ENCODE assay signal across 18 cellular contexts in the genomic region with DNA sequence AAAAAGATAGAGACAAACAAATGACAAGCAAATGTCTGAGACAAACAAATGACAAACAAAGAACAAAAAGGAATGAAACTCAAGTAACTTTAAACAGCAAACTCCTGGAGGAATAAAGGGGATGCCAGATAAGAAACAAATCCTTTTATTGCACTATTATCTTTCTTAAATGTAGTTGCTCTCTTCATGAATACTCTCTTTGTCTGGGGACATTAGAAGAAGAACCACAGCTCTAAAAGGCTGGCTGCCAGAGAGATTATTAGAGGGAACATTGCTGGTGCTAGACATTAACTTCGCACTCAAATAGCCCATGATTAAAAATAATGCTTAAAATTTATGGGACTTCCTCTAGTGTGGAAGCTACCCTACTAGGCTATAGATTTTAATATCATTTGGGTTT.
DNase-seq lines count a peak whose midpoint lies in the region; ATAC-seq and TF ChIP-seq lines count a peak whose summit lies in the region.
"Had no signal": no experiment of that assay in that cellular context is flagged by ENCODE, and none has a peak within 500 bp of the region (broad histone marks: within the 10 kb centered on the region; RNA-seq: fewer than 3 reads in every experiment).

No MANE protein-coding gene starts in this region.

- H3K27me3 Mint-ChIP-seq in neural progenitor cell (ENCODE audit: insufficient read depth, low read depth): peaks cover 5% of the 10 kb centered on the region
- H3K27me3 Mint-ChIP-seq: CD4-positive, alpha-beta memory T cell had no signal

- H3K4me1 ChIP-seq in A673 (ENCODE audit: insufficient read depth, low read length, poor library complexity, severe bottlenecking) (peaks cover 50% of the 10 kb centered on the region), neural progenitor cell (peaks cover 12% of the 10 kb centered on the region), testis (peaks cover 6% of the 10 kb centered on the region), left lung (no peaks in the 10 kb centered on the region)
- H3K4me1 ChIP-seq: A549 had no signal

- peaks cover 33% of the 10 kb centered on the region for H3K4me1 Mint-ChIP-seq in neural progenitor cell
- H3K4me1 Mint-ChIP-seq: CD4-positive, alpha-beta memory T cell had no signal

- H3K79me2 ChIP-seq in neural progenitor cell (ENCODE audit: low read depth): no peaks in the 10 kb centered on the region

- no peaks in the 10 kb centered on the region for H3F3A ChIP-seq in neural progenitor cell (ENCODE audit: low read depth)

- H2AFZ ChIP-seq in neural progenitor cell (replicated peaks): no peak overlapping the region
- H2AFZ ChIP-seq: GM23338 had no signal

- H3K9me3 ChIP-seq in A673 (ENCODE audit: low read depth, low read length, poor library complexity, severe bottlenecking) (no peaks in the 10 kb centered on the region), neural progenitor cell (ENCODE audit: low read depth) (no peaks in the 10 kb centered on the region), testis (no peaks in the 10 kb centered on the region), left lung (no peaks in the 10 kb centered on the region)
- H3K9me3 ChIP-seq: A549 had no signal

- TF ChIP-seq CTCF in A673 (conservative IDR thresholded peaks at IDR 0.05; ENCODE audit: low read depth, low read length) (no peak), neural progenitor cell (IDR thresholded peaks at IDR 0.05) (no peak), testis (IDR thresholded peaks at IDR 0.05) (no peak), left lung (IDR thresholded peaks at IDR 0.05) (no peak)

- no peak overlapping the region for H3K9ac ChIP-seq in neural progenitor cell

- no peaks in the 10 kb centered on the region for H4K20me1 ChIP-seq in neural progenitor cell (ENCODE audit: low read depth)

- BruUV-seq in A673 (replicated peaks; lab: Mats Ljungman, UMichigan): no TSS peak

- H3K27ac Mint-ChIP-seq in neural progenitor cell: no peak overlapping the region
- H3K27ac Mint-ChIP-seq: CD4-positive, alpha-beta memory T cell; GM23338; H9 had no signal

- no peak for TF ChIP-seq POLR2A in testis (IDR thresholded peaks at IDR 0.05)

- POLR2A ChIA-PET in A673 (lab: Charles Lee; ENCODE audit: low non-redundant PET): no interaction called here

- peak; percentile 88 for DNase-seq in A673 (ENCODE audit: low spot score)
- DNase-seq in NCI-H1048 (lab: John Stamatoyannopoulos, UW): peak; percentile 16
- no peak for DNase-seq in neural progenitor cell (ENCODE audit: low spot score)
- peak; percentile 34 for DNase-seq in testis
- DNase-seq in left lung: no peak
- DNase-seq: 8988T; C1 segment of cervical spinal cord; Calu3; CD4-positive, alpha-beta memory T cell; COR-L47; DMS53; DMS79 treated with DMSO at 0.1 percent for 48 hours; H9 had no signal

- H3K9me3 Mint-ChIP-seq in neural progenitor cell: peaks cover 5% of the 10 kb centered on the region
- H3K9me3 Mint-ChIP-seq: GM23338 had no signal

- intact Hi-C loops in A673 (cut with micrococcal nuclease; ENCODE audit: unreplicated experiment): loop anchor here (2.0 kb wide), 1 partner anchor 598 kb away; no protein-coding TSS in a partner anchor
- intact Hi-C loops in testis (cut with DNase I; ENCODE audit: low total_unique reads): no loop called here
- intact Hi-C loops in left lung (cut with DNase I): no loop called here

- no peaks in the 10 kb centered on the region for H3K27me3 ChIP-seq in A673 (replicated peaks; ENCODE audit: insufficient read depth, low read depth, low read length, poor library complexity)
- no peaks in the 10 kb centered on the region for H3K27me3 ChIP-seq in neural progenitor cell
- no peaks in the 10 kb centered on the region for H3K27me3 ChIP-seq in testis
- H3K27me3 ChIP-seq in left lung: no peaks in the 10 kb centered on the region

- H3K4me3 Mint-ChIP-seq in neural progenitor cell: no peak overlapping the region
- H3K4me3 Mint-ChIP-seq: CD4-positive, alpha-beta memory T cell; GM23338; H9 had no signal

- H3K4me3 ChIP-seq in A673 (ENCODE audit: low read depth, low read length, poor library complexity, severe bottlenecking) (no peak overlapping the region), neural progenitor cell (no peak overlapping the region), testis (no peak overlapping the region), left lung (no peak overlapping the region)
- H3K4me3 ChIP-seq: A549, GM23338 had no signal

- CTCF ChIA-PET in A673 (lab: Charles Lee): no interaction called here

- 40 to 47% methylated on average over 1 of the region's 1 CpG for WGBS in testis, 2 donors

- peak overlapping the region; percentile 5 for H3K4me2 ChIP-seq in neural progenitor cell
- H3K4me2 ChIP-seq: A549, GM23338 had no signal

- no peaks in the 10 kb centered on the region for H3K36me3 Mint-ChIP-seq in neural progenitor cell
- H3K36me3 Mint-ChIP-seq: CD4-positive, alpha-beta memory T cell had no signal

- H3K36me3 ChIP-seq in A673 (ENCODE audit: insufficient read depth, low read length, poor library complexity, severe bottlenecking) (no peaks in the 10 kb centered on the region), neural progenitor cell (no peaks in the 10 kb centered on the region), testis (ENCODE audit: low read depth, missing control alignments) (no peaks in the 10 kb centered on the region), left lung (no peaks in the 10 kb centered on the region)

- no peak for ATAC-seq in HG03457 (IDR thresholded peaks at IDR 0.05; ENCODE audit: unreplicated experiment)
- no peak for ATAC-seq in GM18867 (IDR thresholded peaks at IDR 0.05; ENCODE audit: unreplicated experiment)
- ATAC-seq in left lung: no peak
- ATAC-seq: A549, GM23338, HCT116 had no signal

- H3K27ac ChIP-seq in A673 (ENCODE audit: low read depth, low read length, poor library complexity, severe bottlenecking) (peak overlapping the region; percentile 48), neural progenitor cell (no peak overlapping the region), testis (no peak overlapping the region), left lung (no peak overlapping the region)
- H3K27ac ChIP-seq: A549 had no signal

Comparison
In these comparisons a context has a peak if more than half of its experiments do, and no peak if none do; other contexts are left out.
1. DNase-seq: peak in A673 (single experiment), NCI-H1048 (single experiment) and testis (single experiment); none in neural progenitor cell (single experiment) and left lung (0 of 2).